In genomic region chr6:22327881-22328280, GRCh38 we compare ENCODE assay signal across 24 cellular contexts. TPM values are rescaled to one million over a fixed set of nuclear protein-coding genes. Genes with fewer than 3 reads are reported as not detected.
"Had no signal": no experiment of that assay in that cellular context is flagged by ENCODE, and none has a peak within 500 bp of the region (broad histone marks: within the 10 kb centered on the region; RNA-seq: fewer than 3 reads in every experiment).

No MANE protein-coding gene starts in this region.

- H3K36me3 Mint-ChIP-seq: activated CD8-positive, alpha-beta memory T cell treated with anti-CD3 and anti-CD28 coated beads, Interleukin-2, amount 10 ng/mL, durations not matched to agents 7 days and 5 days; activated naive CD8-positive, alpha-beta T cell; WTC11 had no signal

- DNase-seq: activated CD4-positive, alpha-beta T cell treated with anti-CD3 and anti-CD28 coated beads for 1 hour; activated CD4-positive, alpha-beta T cell treated with anti-CD3 and anti-CD28 coated beads, Interleukin-2, amount 10 ng/mL, durations not matched to agents 24 days and 14 days; activated CD4-positive, alpha-beta T cell treated with anti-CD3 and anti-CD28 coated beads, Interleukin-2, amount 50 U/mL, for 48 hours; activated CD8-positive, alpha-beta memory T cell treated with anti-CD3 and anti-CD28 coated beads, Interleukin-2, amount 10 ng/mL, durations not matched to agents 7 days and 5 days; activated gamma-delta T cell; activated naive CD4-positive, alpha-beta T cell treated with anti-CD3 and anti-CD28 coated beads for 36 hours; activated T-cell treated with anti-CD3 and anti-CD28 coated beads, Interleukin-2, amount 50 U/mL, for 4 hours; cerebellar nuclear complex; KG1; NCI-H1048; NCI-H146; NCI-H187 treated with DMSO at 0.1 percent for 48 hours; NCI-H2081 treated with DMSO at 0.1 percent for 48 hours; NCI-H446; NCI-H524; SIG-M5 had no signal

- H3K9me3 Mint-ChIP-seq: activated CD4-positive, alpha-beta T cell treated with anti-CD3 and anti-CD28 coated beads, Interleukin-2, amount 10 ng/mL, durations not matched to agents 24 days and 14 days; T-helper 1 cell treated with Interleukin-12 subunit alpha and Interleukin-12 subunit beta and Interleukin-4 antibody, amounts not matched to agents 30 μg/mL and 1 μg/mL, for 36 hours had no signal

- ATAC-seq: activated CD8-positive, alpha-beta memory T cell treated with anti-CD3 and anti-CD28 coated beads, Interleukin-2, amount 10 ng/mL, durations not matched to agents 7 days and 5 days; activated T-cell treated with anti-CD3 and anti-CD28 coated beads, Interleukin-2, amount 50 U/mL, for 4 hours; WTC11 had no signal

- H3K27me3 Mint-ChIP-seq: activated CD4-positive, alpha-beta T cell treated with anti-CD3 and anti-CD28 coated beads, Interleukin-2, amount 10 ng/mL, durations not matched to agents 24 days and 14 days; activated CD8-positive, alpha-beta memory T cell treated with anti-CD3 and anti-CD28 coated beads, Interleukin-2, amount 10 ng/mL, durations not matched to agents 7 days and 5 days; activated naive CD8-positive, alpha-beta T cell had no signal

- H3K4me1 Mint-ChIP-seq: activated CD4-positive, alpha-beta T cell treated with anti-CD3 and anti-CD28 coated beads, Interleukin-2, amount 10 ng/mL, durations not matched to agents 24 days and 14 days; activated CD8-positive, alpha-beta memory T cell treated with anti-CD3 and anti-CD28 coated beads, Interleukin-2, amount 10 ng/mL, durations not matched to agents 7 days and 5 days had no signal

- H3K27ac Mint-ChIP-seq: activated CD4-positive, alpha-beta T cell treated with anti-CD3 and anti-CD28 coated beads, Interleukin-2, amount 10 ng/mL, durations not matched to agents 24 days and 14 days; activated CD8-positive, alpha-beta memory T cell treated with anti-CD3 and anti-CD28 coated beads, Interleukin-2, amount 10 ng/mL, durations not matched to agents 7 days and 5 days; activated naive CD4-positive, alpha-beta T cell treated with anti-CD3 and anti-CD28 coated beads for 36 hours; activated naive CD8-positive, alpha-beta T cell; T-helper 1 cell treated with Interleukin-12 subunit alpha and Interleukin-12 subunit beta and Interleukin-4 antibody, amounts not matched to agents 30 μg/mL and 1 μg/mL, for 36 hours; WTC11 had no signal

- H3K4me3 Mint-ChIP-seq: activated CD4-positive, alpha-beta T cell treated with anti-CD3 and anti-CD28 coated beads, Interleukin-2, amount 10 ng/mL, durations not matched to agents 24 days and 14 days; activated CD8-positive, alpha-beta memory T cell treated with anti-CD3 and anti-CD28 coated beads, Interleukin-2, amount 10 ng/mL, durations not matched to agents 7 days and 5 days; activated naive CD4-positive, alpha-beta T cell treated with anti-CD3 and anti-CD28 coated beads for 36 hours; activated naive CD8-positive, alpha-beta T cell; activated T-cell treated with anti-CD3 and anti-CD28 coated beads, Interleukin-2, amount 50 U/mL, for 4 hours; T-helper 1 cell treated with Interleukin-12 subunit alpha and Interleukin-12 subunit beta and Interleukin-4 antibody, amounts not matched to agents 30 μg/mL and 1 μg/mL, for 36 hours; WTC11 had no signal

RNA-seq across cellular contexts. Expression of gene PRL, which starts 31.0 kb away (rescaled TPM):
- total RNA-seq: activated CD4-positive, alpha-beta T cell treated with anti-CD3 and anti-CD28 coated beads, Interleukin-2, amount 10 ng/mL, durations not matched to agents 24 days and 14 days; activated CD8-positive, alpha-beta memory T cell treated with anti-CD3 and anti-CD28 coated beads, Interleukin-2, amount 10 ng/mL, durations not matched to agents 7 days and 5 days; activated naive CD4-positive, alpha-beta T cell treated with anti-CD3 and anti-CD28 coated beads for 36 hours; cardiac septum; LHCN-M2; M059J; OCI-LY7; RPMI7951; WTC11 had no signal
